Comparison of ENCODE assay signal across 9 cellular contexts in genomic region chr15:74383695-74384565, GRCh38. TPM values are rescaled to one million over a fixed set of nuclear protein-coding genes. Genes with fewer than 3 reads are reported as not detected.
A peak's percentile ranks its signal among the peaks of the same experiment; 100 is the strongest.
DNase-seq lines count a peak whose midpoint lies in the region; ATAC-seq and TF ChIP-seq lines count a peak whose summit lies in the region.
"Had no signal": no experiment of that assay in that cellular context is flagged by ENCODE, and none has a peak within 500 bp of the region (broad histone marks: within the 10 kb centered on the region; RNA-seq: fewer than 3 reads in every experiment).

No MANE protein-coding gene starts in this region.

- H3K4me3 ChIP-seq in naive thymus-derived CD4-positive, alpha-beta T cell (ENCODE audit: low read length): no peak overlapping the region
- H3K4me3 ChIP-seq in body of pancreas (no peak overlapping the region), uterus (no peak overlapping the region)

- peaks cover 0 to 52% (median 15%) of the 10 kb centered on the region in 7 donors for H3K4me1 Mint-ChIP-seq in naive thymus-derived CD4-positive, alpha-beta T cell

- no peaks in the 10 kb centered on the region for H3K36me3 ChIP-seq in naive thymus-derived CD4-positive, alpha-beta T cell (ENCODE audit: control insufficient read depth in 2 of 3, insufficient read depth in 3 of 3, low read length in 3 of 3)
- no peaks in the 10 kb centered on the region for H3K36me3 ChIP-seq in body of pancreas (replicated peaks in 1 of 2; ENCODE audit: insufficient read depth in 1 of 2, low read depth in 2 of 2)
- H3K36me3 ChIP-seq in uterus: no peaks in the 10 kb centered on the region

- peak overlapping the region in 1 of 10 donors; percentile 65 for H3K4me3 Mint-ChIP-seq in naive thymus-derived CD4-positive, alpha-beta T cell

- no peaks in the 10 kb centered on the region for H3K27me3 Mint-ChIP-seq in naive thymus-derived CD4-positive, alpha-beta T cell

- H3K27ac ChIP-seq in naive thymus-derived CD4-positive, alpha-beta T cell (ENCODE audit: low read depth, low read length): no peak overlapping the region
- no peak overlapping the region for H3K27ac ChIP-seq in body of pancreas
- H3K27ac ChIP-seq in uterus: no peak overlapping the region

- POLR2A ChIA-PET in naive thymus-derived CD4-positive, alpha-beta T cell (lab: Charles Lee): interaction anchor here (1.7 kb wide), 1 partner anchor 58 kb away, joined by 4 read pairs; no protein-coding TSS in a partner anchor

- CTCF ChIA-PET in naive thymus-derived CD4-positive, alpha-beta T cell (lab: Charles Lee): interaction anchor here (0.6 to 6.9 kb wide), 3 partner anchors 19 to 78 kb away, joined by 3 to 93 read pairs (median 5); no protein-coding TSS in a partner anchor

- TF ChIP-seq POLR2A in body of pancreas (IDR thresholded peaks at IDR 0.05) (no peak), uterus (IDR thresholded peaks at IDR 0.05) (no peak)

- no peaks in the 10 kb centered on the region for H3K27me3 ChIP-seq in naive thymus-derived CD4-positive, alpha-beta T cell (ENCODE audit: control insufficient read depth in 2 of 2, insufficient read depth in 2 of 2, low read length in 2 of 2)
- H3K27me3 ChIP-seq in body of pancreas (no peaks in the 10 kb centered on the region), uterus (no peaks in the 10 kb centered on the region)

- intact Hi-C loops in naive thymus-derived CD4-positive, alpha-beta T cell (cut with micrococcal nuclease): loop anchor here in 1 of 2 donors (2.0 kb wide), 1 partner anchor 19 kb away; no protein-coding TSS in a partner anchor
- intact Hi-C loops in body of pancreas (cut with DNase I) (loop anchor here (5.0 to 10.0 kb wide), 2 partner anchors 58 to 381 kb away; no protein-coding TSS in a partner anchor), uterus (cut with DNase I; ENCODE audit: low total_unique reads) (loop anchor here (2.0 kb wide), 1 partner anchor 55 kb away; no protein-coding TSS in a partner anchor)

- peaks cover 6 to 32% of the 10 kb centered on the region in 2 donors for H3K4me1 ChIP-seq in naive thymus-derived CD4-positive, alpha-beta T cell (ENCODE audit: control insufficient read depth in 2 of 2, insufficient read depth in 2 of 2, low read length in 2 of 2)
- H3K4me1 ChIP-seq in body of pancreas (no peaks in the 10 kb centered on the region), uterus (no peaks in the 10 kb centered on the region)

- H3K36me3 Mint-ChIP-seq in naive thymus-derived CD4-positive, alpha-beta T cell: no peaks in the 10 kb centered on the region

- peak; percentile 57 for DNase-seq in NK-92 treated with Interleukin-12 subunit alpha and Interleukin-12 subunit beta, amount 100 ng/mL, for 24 hours (lab: John Stamatoyannopoulos, UW)
- DNase-seq in NK-92 (lab: John Stamatoyannopoulos, UW; ENCODE audit: unreplicated experiment) (no peak), activated T-cell treated with anti-CD3 and anti-CD28 coated beads for 1 hour (ENCODE audit: low read depth) (peak; percentile 22), NCI-H774 (lab: John Stamatoyannopoulos, UW) (no peak), body of pancreas (no peak), uterus (no peak)
- peak in 3 of 9 donors; percentile 12 to 69 (median 26) for DNase-seq in naive thymus-derived CD4-positive, alpha-beta T cell

- ATAC-seq in HG03354 (IDR thresholded peaks at IDR 0.05; ENCODE audit: poor library complexity, severe bottlenecking, unreplicated experiment) (peak; percentile 51), body of pancreas (no peak)
- ATAC-seq in naive thymus-derived CD4-positive, alpha-beta T cell: peak; percentile 31

- H3K9me3 Mint-ChIP-seq in naive thymus-derived CD4-positive, alpha-beta T cell: no peaks in the 10 kb centered on the region

- peak overlapping the region in 7 of 9 donors; percentile 53 to 87 (median 61) for H3K27ac Mint-ChIP-seq in naive thymus-derived CD4-positive, alpha-beta T cell

- 54 to 69% methylated on average over 8 of the region's 8 CpGs for WGBS in body of pancreas, 2 donors

- no peaks in the 10 kb centered on the region for H3K9me3 ChIP-seq in naive thymus-derived CD4-positive, alpha-beta T cell (ENCODE audit: control insufficient read depth in 2 of 3, low read length in 3 of 3)
- no peaks in the 10 kb centered on the region for H3K9me3 ChIP-seq in body of pancreas
- no peaks in the 10 kb centered on the region for H3K9me3 ChIP-seq in uterus

- no peak for TF ChIP-seq CTCF in body of pancreas (IDR thresholded peaks at IDR 0.05)
- no peak for TF ChIP-seq CTCF in uterus (IDR thresholded peaks at IDR 0.05)

RNA-seq across cellular contexts. Expression of gene CYP11A1, which starts 16.5 kb away (rescaled TPM):
- total RNA-seq in naive thymus-derived CD4-positive, alpha-beta T cell: 1 to 10 TPM in 1 of 5 experiments, under 1 TPM in 1, not detected in 3; 0.58 to 1.0 TPM
- not detected for polyA plus RNA-seq in naive thymus-derived CD4-positive, alpha-beta T cell
- total RNA-seq in body of pancreas (under 1 TPM; 0.26 to 0.99 TPM), uterus (1 to 10 TPM in 2 of 4 donors, not detected in 2; 1.1 to 2.3 TPM)
- total RNA-seq: myocyte had no signal

RNA-seq across cellular contexts. Expression of gene SEMA7A, which starts 49.8 kb away (rescaled TPM):
- total RNA-seq in naive thymus-derived CD4-positive, alpha-beta T cell: 10 to 100 TPM in 2 of 5 experiments, 1 to 10 TPM in 3; 1.6 to 15.7 (median 5.0) TPM
- not detected for polyA plus RNA-seq in naive thymus-derived CD4-positive, alpha-beta T cell
- total RNA-seq in body of pancreas (under 1 TPM; 0.33 to 0.52 TPM), uterus (10 to 100 TPM in 1 of 4 donors, 1 to 10 TPM in 1, under 1 TPM in 1, not detected in 1; 0.29 to 16.9 (median 4.5) TPM)

Comparison
In these comparisons a context has a peak if more than half of its experiments do, and no peak if none do; other contexts are left out.
1. DNase-seq: peak in NK-92 treated with Interleukin-12 subunit alpha and Interleukin-12 subunit beta, amount 100 ng/mL, for 24 hours (single experiment) and activated T-cell treated with anti-CD3 and anti-CD28 coated beads for 1 hour (single experiment); none in NK-92 (single experiment), NCI-H774 (single experiment), body of pancreas (0 of 4) and uterus (0 of 2).